Comparison of ENCODE assay signal across 8 cellular contexts in the genomic region with DNA sequence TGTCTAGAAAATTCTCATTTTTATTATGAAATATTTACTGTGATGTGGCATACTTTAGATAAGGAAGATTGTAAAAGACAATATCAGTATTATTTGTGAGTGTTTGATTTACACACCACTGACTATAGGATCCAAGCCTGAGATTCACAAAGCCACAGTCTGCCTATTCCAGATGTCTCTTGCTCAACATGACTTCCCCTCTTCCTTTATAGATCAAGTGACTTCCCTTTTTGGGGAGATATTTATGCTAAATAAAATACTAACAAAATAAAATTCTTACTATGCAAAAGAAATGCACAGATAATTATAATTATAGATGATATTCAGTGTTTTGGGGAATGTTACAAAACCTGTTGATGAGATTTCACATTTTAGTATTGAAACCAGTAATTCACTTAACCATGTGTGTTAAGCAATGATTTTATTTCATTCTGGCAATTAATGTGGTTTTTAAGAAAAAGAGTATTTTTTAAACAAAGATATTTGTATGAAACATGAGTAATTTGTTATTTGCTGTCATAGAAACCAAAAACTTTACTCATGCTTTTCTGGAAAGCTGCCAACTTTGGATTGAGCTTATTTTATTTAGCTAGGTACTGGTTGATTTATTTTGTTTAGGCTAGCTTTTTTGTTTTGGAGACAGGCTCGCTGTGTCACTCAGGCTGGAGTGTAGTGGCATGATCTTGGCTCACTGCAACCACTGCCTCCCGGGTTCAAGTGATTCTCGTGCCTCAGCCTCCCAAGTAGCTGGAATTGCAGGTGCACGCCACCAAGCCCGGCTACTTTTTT. TPM values are rescaled to one million over a fixed set of nuclear protein-coding genes. Genes with fewer than 3 reads are reported as not detected.
DNase-seq lines count a peak whose midpoint lies in the region; ATAC-seq and TF ChIP-seq lines count a peak whose summit lies in the region.

No MANE protein-coding gene starts in this region.

- H3K27ac ChIP-seq in HCT116 (ENCODE audit: low read depth, low read length) (no peak overlapping the region), foreskin keratinocyte (peak overlapping the region; percentile 19)

- no peak for TF ChIP-seq POLR2A in HCT116 (IDR thresholded peaks at IDR 0.05; ENCODE audit: borderline replicate concordance, extremely low read depth, insufficient read depth, insufficient read length)

- H4K20me1 ChIP-seq in HCT116 (ENCODE audit: insufficient read depth) = no peaks in the 10 kb centered on the region

- H3K9me2 ChIP-seq in HCT116 (ENCODE audit: insufficient read depth) = no peaks in the 10 kb centered on the region

- intact Hi-C loops in HCT116 (cut with micrococcal nuclease) = no loop called here

- POLR2A ChIA-PET in HCT116 (lab: Charles Lee) = no interaction called here

- H3K79me2 ChIP-seq in HCT116 (ENCODE audit: insufficient read depth, low read length) = peaks cover 12% of the 10 kb centered on the region

- CTCF ChIA-PET in HCT116 (lab: Charles Lee) = no interaction called here

- no TSS peak for BruUV-seq in HCT116 (replicated peaks; lab: Mats Ljungman, UMichigan)

- no peak for TF ChIP-seq RAD21 in HCT116 (IDR thresholded peaks at IDR 0.05; ENCODE audit: low read depth)

- peak; percentile 65 for DNase-seq in A172 (ENCODE audit: low spot score)
- DNase-seq in HCT116 (ENCODE audit: low read depth, low spot score) = peak; percentile 68
- DNase-seq in T-helper 22 cell (ENCODE audit: low read depth) = peak; percentile 30
- peak; percentile 68 to 79 for DNase-seq in foreskin keratinocyte
- DNase-seq in D341Med (ENCODE audit: low spot score) = no peak
- DNase-seq in retina = no peak
- DNase-seq in stimulated activated CD4-positive, alpha-beta T cell treated with anti-CD3 and anti-CD28 coated beads, Interleukin-12 subunit alpha, Interleukin-12 subunit beta, amount 100 ng/mL, for 4 hours = no peak
- no peak for DNase-seq in ureter (ENCODE audit: low spot score)

- peak overlapping the region; percentile 10; the same call in 1 of the 2 replicates for H3K9ac ChIP-seq in HCT116 (ENCODE audit: low read length)

- H2AFZ ChIP-seq in HCT116 (ENCODE audit: low read depth, low read length, poor library complexity, severe bottlenecking) = no peak overlapping the region

- H3K4me1 ChIP-seq in HCT116 (ENCODE audit: control insufficient read depth in 1 of 2, insufficient read depth in 2 of 2, low read length in 2 of 2) (peaks cover 78 to 85% of the 10 kb centered on the region in 2 experiments), foreskin keratinocyte (peaks cover 24% of the 10 kb centered on the region)

- RAD21 ChIA-PET in HCT116 (lab: Charles Lee; ENCODE audit: low non-redundant PET in 1 of 2, low total read pairs in 2 of 2, uncharacterized antibody in 2 of 2, unreplicated experiment in 2 of 2) = no interaction called here

- H3K27me3 ChIP-seq in HCT116 (ENCODE audit: insufficient read depth, low read length) = no peaks in the 10 kb centered on the region
- H3K27me3 ChIP-seq in foreskin keratinocyte = no peaks in the 10 kb centered on the region

- peak overlapping the region; percentile 64 for H3K4me2 ChIP-seq in HCT116 (ENCODE audit: low read length)

- no peak for TF ChIP-seq CTCF in HCT116 (IDR thresholded peaks at IDR 0.05 in 2 of 3, conservative IDR thresholded peaks at IDR 0.05 in 1 of 3; ENCODE audit: borderline replicate concordance in 1 of 3, insufficient read depth in 1 of 3, low read depth in 2 of 3, low read length in 2 of 3)
- no peak for TF ChIP-seq CTCF in foreskin keratinocyte (conservative IDR thresholded peaks at IDR 0.05)

- no peak overlapping the region for H3K4me3 ChIP-seq in HCT116 (replicated peaks in 1 of 2; ENCODE audit: low read depth in 1 of 2, low read length in 2 of 2)

- no peaks in the 10 kb centered on the region for H3K9me3 ChIP-seq in HCT116 (ENCODE audit: control insufficient read depth in 1 of 2, insufficient read depth in 1 of 2, low read depth in 1 of 2, low read length in 2 of 2)

- ATAC-seq in HCT116 = no peak
- peak; percentile 55 for ATAC-seq in foreskin keratinocyte

- no peaks in the 10 kb centered on the region for H3K36me3 ChIP-seq in HCT116 (ENCODE audit: control insufficient read depth in 1 of 2, insufficient read depth in 2 of 2, low read length in 2 of 2)

TF ChIP-seq in HCT116, 20 proteins besides CTCF, POLR2A, EP300 and RAD21:
- TF ChIP-seq JUND (IDR thresholded peaks at IDR 0.05) = no peak
- no peak for TF ChIP-seq TCF7L2 (IDR thresholded peaks at IDR 0.05; ENCODE audit: borderline replicate concordance, extremely low read depth, insufficient read depth, insufficient read length)
- no peak for TF ChIP-seq CEBPB (IDR thresholded peaks at IDR 0.05; ENCODE audit: low read depth)
- TF ChIP-seq, protein P1, sequence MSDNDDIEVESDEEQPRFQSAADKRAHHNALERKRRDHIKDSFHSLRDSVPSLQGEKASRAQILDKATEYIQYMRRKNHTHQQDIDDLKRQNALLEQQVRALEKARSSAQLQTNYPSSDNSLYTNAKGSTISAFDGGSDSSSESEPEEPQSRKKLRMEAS (IDR thresholded peaks at IDR 0.05) = no peak
- TF ChIP-seq SIN3A (IDR thresholded peaks at IDR 0.05; ENCODE audit: low read depth) = no peak
- TF ChIP-seq ZNF274 (IDR thresholded peaks at IDR 0.05; ENCODE audit: low read depth, low read length) = no peak
- no peak for TF ChIP-seq EZH2 (IDR thresholded peaks at IDR 0.05)
- no peak for TF ChIP-seq EGR1 (IDR thresholded peaks at IDR 0.05; ENCODE audit: low read depth)
- TF ChIP-seq, protein P2, sequence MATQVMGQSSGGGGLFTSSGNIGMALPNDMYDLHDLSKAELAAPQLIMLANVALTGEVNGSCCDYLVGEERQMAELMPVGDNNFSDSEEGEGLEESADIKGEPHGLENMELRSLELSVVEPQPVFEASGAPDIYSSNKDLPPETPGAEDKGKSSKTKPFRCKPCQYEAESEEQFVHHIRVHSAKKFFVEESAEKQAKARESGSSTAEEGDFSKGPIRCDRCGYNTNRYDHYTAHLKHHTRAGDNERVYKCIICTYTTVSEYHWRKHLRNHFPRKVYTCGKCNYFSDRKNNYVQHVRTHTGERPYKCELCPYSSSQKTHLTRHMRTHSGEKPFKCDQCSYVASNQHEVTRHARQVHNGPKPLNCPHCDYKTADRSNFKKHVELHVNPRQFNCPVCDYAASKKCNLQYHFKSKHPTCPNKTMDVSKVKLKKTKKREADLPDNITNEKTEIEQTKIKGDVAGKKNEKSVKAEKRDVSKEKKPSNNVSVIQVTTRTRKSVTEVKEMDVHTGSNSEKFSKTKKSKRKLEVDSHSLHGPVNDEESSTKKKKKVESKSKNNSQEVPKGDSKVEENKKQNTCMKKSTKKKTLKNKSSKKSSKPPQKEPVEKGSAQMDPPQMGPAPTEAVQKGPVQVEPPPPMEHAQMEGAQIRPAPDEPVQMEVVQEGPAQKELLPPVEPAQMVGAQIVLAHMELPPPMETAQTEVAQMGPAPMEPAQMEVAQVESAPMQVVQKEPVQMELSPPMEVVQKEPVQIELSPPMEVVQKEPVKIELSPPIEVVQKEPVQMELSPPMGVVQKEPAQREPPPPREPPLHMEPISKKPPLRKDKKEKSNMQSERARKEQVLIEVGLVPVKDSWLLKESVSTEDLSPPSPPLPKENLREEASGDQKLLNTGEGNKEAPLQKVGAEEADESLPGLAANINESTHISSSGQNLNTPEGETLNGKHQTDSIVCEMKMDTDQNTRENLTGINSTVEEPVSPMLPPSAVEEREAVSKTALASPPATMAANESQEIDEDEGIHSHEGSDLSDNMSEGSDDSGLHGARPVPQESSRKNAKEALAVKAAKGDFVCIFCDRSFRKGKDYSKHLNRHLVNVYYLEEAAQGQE (IDR thresholded peaks at IDR 0.05; ENCODE audit: low read depth) = no peak
- TF ChIP-seq FOSL1 (IDR thresholded peaks at IDR 0.05; ENCODE audit: low read depth) = no peak
- TF ChIP-seq, protein P3, sequence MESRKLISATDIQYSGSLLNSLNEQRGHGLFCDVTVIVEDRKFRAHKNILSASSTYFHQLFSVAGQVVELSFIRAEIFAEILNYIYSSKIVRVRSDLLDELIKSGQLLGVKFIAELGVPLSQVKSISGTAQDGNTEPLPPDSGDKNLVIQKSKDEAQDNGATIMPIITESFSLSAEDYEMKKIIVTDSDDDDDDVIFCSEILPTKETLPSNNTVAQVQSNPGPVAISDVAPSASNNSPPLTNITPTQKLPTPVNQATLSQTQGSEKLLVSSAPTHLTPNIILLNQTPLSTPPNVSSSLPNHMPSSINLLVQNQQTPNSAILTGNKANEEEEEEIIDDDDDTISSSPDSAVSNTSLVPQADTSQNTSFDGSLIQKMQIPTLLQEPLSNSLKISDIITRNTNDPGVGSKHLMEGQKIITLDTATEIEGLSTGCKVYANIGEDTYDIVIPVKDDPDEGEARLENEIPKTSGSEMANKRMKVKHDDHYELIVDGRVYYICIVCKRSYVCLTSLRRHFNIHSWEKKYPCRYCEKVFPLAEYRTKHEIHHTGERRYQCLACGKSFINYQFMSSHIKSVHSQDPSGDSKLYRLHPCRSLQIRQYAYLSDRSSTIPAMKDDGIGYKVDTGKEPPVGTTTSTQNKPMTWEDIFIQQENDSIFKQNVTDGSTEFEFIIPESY (IDR thresholded peaks at IDR 0.05; ENCODE audit: extremely low read depth, insufficient replicate concordance, low read length) = no peak
- TF ChIP-seq EZH2phosphoT487 (IDR thresholded peaks at IDR 0.05; ENCODE audit: borderline replicate concordance) = no peak
- TF ChIP-seq, protein P4, sequence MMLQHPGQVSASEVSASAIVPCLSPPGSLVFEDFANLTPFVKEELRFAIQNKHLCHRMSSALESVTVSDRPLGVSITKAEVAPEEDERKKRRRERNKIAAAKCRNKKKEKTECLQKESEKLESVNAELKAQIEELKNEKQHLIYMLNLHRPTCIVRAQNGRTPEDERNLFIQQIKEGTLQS (IDR thresholded peaks at IDR 0.05) = no peak
- no peak for TF ChIP-seq POLR2AphosphoS5 (IDR thresholded peaks at IDR 0.05; ENCODE audit: low read depth, low read length)
- no peak for TF ChIP-seq ZFX (IDR thresholded peaks at IDR 0.05)
- no peak for TF ChIP-seq SRF (IDR thresholded peaks at IDR 0.05; ENCODE audit: low read depth)
- no peak for TF ChIP-seq YY1 (IDR thresholded peaks at IDR 0.05; ENCODE audit: extremely low read depth, insufficient replicate concordance, low read depth, low read length)
- no peak for TF ChIP-seq ELF1 (IDR thresholded peaks at IDR 0.05; ENCODE audit: borderline replicate concordance, low read depth)
- TF ChIP-seq SP1 (IDR thresholded peaks at IDR 0.05; ENCODE audit: low read depth) = no peak
- no peak for TF ChIP-seq CBX3 (IDR thresholded peaks at IDR 0.05; ENCODE audit: low read depth)

RNA-seq across cellular contexts. Expression of a gene that starts 13.7 kb away (rescaled TPM):
- not detected in 2 replicates for total RNA-seq in A172 (2014; rRNA removed; shearing (Covaris generic))
- total RNA-seq in HCT116 (2021; ENCODE audit: unreplicated experiment) (0.30 TPM), foreskin keratinocyte (not detected in 2 replicates), ureter (5.4 TPM)
- polyA plus RNA-seq in HCT116 (2012) = 0.13 and 0.19 TPM in 2 replicates
- polyA plus RNA-seq in foreskin keratinocyte = not detected in 2 replicates

Comparison
In these comparisons a context has a peak if more than half of its experiments do, and no peak if none do; other contexts are left out.
1. DNase-seq: peak in A172 (single experiment), HCT116 (single experiment), T-helper 22 cell (single experiment) and foreskin keratinocyte (2 of 2); none in D341Med (single experiment), retina (single experiment), stimulated activated CD4-positive, alpha-beta T cell treated with anti-CD3 and anti-CD28 coated beads, Interleukin-12 subunit alpha, Interleukin-12 subunit beta, amount 100 ng/mL, for 4 hours (single experiment) and ureter (single experiment).